Comparison of ENCODE assay signal across 11 cellular contexts in the genomic region with DNA sequence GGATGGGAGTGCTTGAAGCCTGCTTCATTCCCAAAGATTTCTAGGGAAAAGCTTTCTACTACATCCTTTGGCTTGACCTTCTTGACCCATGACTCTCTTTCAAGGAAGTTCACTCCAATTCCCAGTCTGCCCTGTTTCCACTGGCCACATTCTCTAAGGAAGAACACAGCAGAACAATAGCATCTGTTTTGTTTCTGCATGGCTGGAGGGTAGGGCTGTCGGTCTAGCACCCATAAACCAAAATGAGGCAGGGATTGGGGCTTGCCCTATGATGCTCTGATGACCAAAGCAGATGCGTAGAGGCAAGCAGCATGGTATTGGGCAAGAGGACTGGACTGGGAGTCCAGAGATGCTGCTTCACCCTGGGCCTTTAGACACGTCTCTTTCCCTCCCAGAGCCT. TPM values are rescaled to one million over a fixed set of nuclear protein-coding genes. Genes with fewer than 3 reads are reported as not detected.
DNase-seq lines count a peak whose midpoint lies in the region; ATAC-seq and TF ChIP-seq lines count a peak whose summit lies in the region.
"Had no signal": no experiment of that assay in that cellular context is flagged by ENCODE, and none has a peak within 500 bp of the region (broad histone marks: within the 10 kb centered on the region; RNA-seq: fewer than 3 reads in every experiment).

No MANE protein-coding gene starts in this region.

- H3K9me3 ChIP-seq in Caco-2 (no peaks in the 10 kb centered on the region), HUES48 (ENCODE audit: control insufficient read depth, insufficient read depth, low read length) (no peaks in the 10 kb centered on the region), SK-N-SH (no peaks in the 10 kb centered on the region)

- TF ChIP-seq RAD21 in SK-N-SH (IDR thresholded peaks at IDR 0.05; ENCODE audit: low read length): no peak

- 100% methylated on average over 3 of the region's 3 CpGs for WGBS in SK-N-SH (ENCODE audit: low lambda C conversion rate)

- TF ChIP-seq EP300 in SK-N-SH (IDR thresholded peaks at IDR 0.05; ENCODE audit: borderline replicate concordance in 1 of 2, low read depth in 1 of 2, low read length in 1 of 2): no peak

- H3K27ac Mint-ChIP-seq in Caco-2 (ENCODE audit: unreplicated experiment) (no peak overlapping the region), mesothelial cell of epicardium (no peak overlapping the region)

- H3K79me2 ChIP-seq in SK-N-SH (ENCODE audit: insufficient read depth): no peaks in the 10 kb centered on the region

- H3K36me3 Mint-ChIP-seq in Caco-2 (ENCODE audit: insufficient read depth, unreplicated experiment) (peaks cover 34% of the 10 kb centered on the region), mesothelial cell of epicardium (peaks cover 8% of the 10 kb centered on the region)

- peaks cover 17% of the 10 kb centered on the region for H3F3A ChIP-seq in SK-N-SH (replicated peaks; ENCODE audit: insufficient read depth)

- H3K9ac ChIP-seq in HUES48 (ENCODE audit: low read depth, low read length) (no peak overlapping the region), SK-N-SH (no peak overlapping the region)

- peaks cover 7% of the 10 kb centered on the region; the same call in 1 of the 2 replicates for H3K4me1 ChIP-seq in Caco-2
- 0 out of 2 replicates have a peak, but pooled peaks cover 5% of the 10 kb centered on the region for H3K4me1 ChIP-seq in HUES48 (ENCODE audit: control insufficient read depth, insufficient read depth, low read length)
- peaks cover 0 to 5% of the 10 kb centered on the region in 2 experiments; a peak in 1 of 4 replicates for H3K4me1 ChIP-seq in SK-N-SH (ENCODE audit: control insufficient read depth in 1 of 2, insufficient read depth in 2 of 2, low read depth in 1 of 2, low read length in 1 of 2)

- peak overlapping the region; percentile 75 for H3K4me3 Mint-ChIP-seq in Caco-2 (ENCODE audit: unreplicated experiment)
- peak overlapping the region; percentile 24 for H3K4me3 Mint-ChIP-seq in mesothelial cell of epicardium

- H3K36me3 ChIP-seq in Caco-2 (ENCODE audit: control insufficient read depth, insufficient read depth, low read length) (no peaks in the 10 kb centered on the region), HUES48 (ENCODE audit: control insufficient read depth, insufficient read depth, low read length) (peaks cover 20% of the 10 kb centered on the region), SK-N-SH (replicated peaks in 1 of 2; ENCODE audit: control insufficient read depth in 1 of 2, insufficient read depth in 2 of 2, low read length in 1 of 2) (peaks cover 0 to 7% of the 10 kb centered on the region in 2 experiments)

- BruUV-seq in Caco-2 (replicated peaks; lab: Mats Ljungman, UMichigan): TSS peak; percentile 60

- no peak overlapping the region for H3K4me2 ChIP-seq in SK-N-SH

- no peaks in the 10 kb centered on the region for H3K9me2 ChIP-seq in SK-N-SH

- ATAC-seq in HG03342 (IDR thresholded peaks at IDR 0.05; ENCODE audit: unreplicated experiment): no peak

- peaks cover 8% of the 10 kb centered on the region for H3K4me1 Mint-ChIP-seq in Caco-2 (ENCODE audit: low read depth, unreplicated experiment)
- peaks cover 9% of the 10 kb centered on the region for H3K4me1 Mint-ChIP-seq in mesothelial cell of epicardium

- no peaks in the 10 kb centered on the region for H3K27me3 ChIP-seq in Caco-2 (replicated peaks; ENCODE audit: control insufficient read depth, insufficient read depth, low read length)
- no peaks in the 10 kb centered on the region for H3K27me3 ChIP-seq in HUES48 (ENCODE audit: control insufficient read depth, insufficient read depth, low read length)
- H3K27me3 ChIP-seq in SK-N-SH (ENCODE audit: insufficient read depth): no peaks in the 10 kb centered on the region

- POLR2A ChIA-PET in Caco-2 (lab: Charles Lee): no interaction called here
- POLR2A ChIA-PET in SK-N-SH (lab: Yijun Ruan, JAX): no interaction called here

- no peaks in the 10 kb centered on the region for H3K9me3 Mint-ChIP-seq in Caco-2 (ENCODE audit: unreplicated experiment)
- H3K9me3 Mint-ChIP-seq in mesothelial cell of epicardium: no peaks in the 10 kb centered on the region

- DNase-seq in Caco-2 (no peak), cerebellar cortex (ENCODE audit: low spot score) (peak; percentile 61), mesothelial cell of epicardium (ENCODE audit: low spot score in 2 of 2, unreplicated experiment in 2 of 2) (no peak), amygdala (lab: John Stamatoyannopoulos, UW) (no peak), SK-N-SH (no peak)
- DNase-seq in NK-92 treated with Interleukin-12 subunit alpha and Interleukin-12 subunit beta, amount 100 ng/mL, for 24 hours (lab: John Stamatoyannopoulos, UW): no peak
- DNase-seq: activated CD4-positive, alpha-beta T cell treated with anti-CD3 and anti-CD28 coated beads, Interleukin-2, amount 50 U/mL, for 4 hours; NCI-H510A treated with DMSO at 0.1 percent for 48 hours; stimulated activated CD4-positive, alpha-beta T cell treated with anti-CD3 and anti-CD28 coated beads, Interleukin-12 subunit alpha, Interleukin-12 subunit beta, amount 100 ng/mL, for 4 hours had no signal

- H3K27me3 Mint-ChIP-seq in Caco-2 (ENCODE audit: insufficient read depth, unreplicated experiment) (no peaks in the 10 kb centered on the region), mesothelial cell of epicardium (ENCODE audit: low read depth) (no peaks in the 10 kb centered on the region)

- CTCF ChIA-PET in Caco-2 (lab: Charles Lee) (no interaction called here), SK-N-SH (lab: Yijun Ruan, JAX) (no interaction called here)

- H3K27ac ChIP-seq in HUES48 (ENCODE audit: low read depth, low read length): no peak overlapping the region
- H3K27ac ChIP-seq in SK-N-SH (ENCODE audit: low read depth in 2 of 2, low read length in 1 of 2): no peak overlapping the region

- H3K4me3 ChIP-seq in Caco-2 (ENCODE audit: low read depth, low read length): no peak overlapping the region
- H3K4me3 ChIP-seq in HUES48 (ENCODE audit: low read depth, low read length): peak overlapping the region; percentile 68
- H3K4me3 ChIP-seq in SK-N-SH (ENCODE audit: low read depth in 2 of 2, low read length in 1 of 2): no peak overlapping the region

- H4K20me1 ChIP-seq in SK-N-SH (ENCODE audit: insufficient read depth): no peaks in the 10 kb centered on the region

- no peak overlapping the region for H2AFZ ChIP-seq in SK-N-SH (ENCODE audit: low read depth)

- intact Hi-C loops in Caco-2 (cut with micrococcal nuclease; ENCODE audit: unreplicated experiment): no loop called here

- no peak for TF ChIP-seq CTCF in Caco-2 (IDR thresholded peaks at IDR 0.05; ENCODE audit: insufficient read depth in 1 of 2, low read depth in 1 of 2, low read length in 1 of 2, severe bottlenecking in 1 of 2, unreplicated experiment in 1 of 2)
- TF ChIP-seq CTCF in mesothelial cell of epicardium (IDR thresholded peaks at IDR 0.05; ENCODE audit: unreplicated experiment): no peak
- TF ChIP-seq CTCF in SK-N-SH (IDR thresholded peaks at IDR 0.05): no peak

TF ChIP-seq in SK-N-SH, 30 proteins besides CTCF, POLR2A, EP300 and RAD21 (continues in another document):
- no peak for TF ChIP-seq NRF1 (IDR thresholded peaks at IDR 0.05; ENCODE audit: low read depth, low read length)
- TF ChIP-seq RCOR1 (IDR thresholded peaks at IDR 0.05; ENCODE audit: low read length): no peak
- TF ChIP-seq POLR2AphosphoS5 (IDR thresholded peaks at IDR 0.05; ENCODE audit: low read depth, low read length): no peak
- TF ChIP-seq TCF12 (IDR thresholded peaks at IDR 0.05): no peak
- TF ChIP-seq MEF2A (IDR thresholded peaks at IDR 0.05; ENCODE audit: borderline replicate concordance, low read depth): no peak
- no peak for TF ChIP-seq JUND (IDR thresholded peaks at IDR 0.05)
- no peak for TF ChIP-seq EZH2phosphoT487 (IDR thresholded peaks at IDR 0.05; ENCODE audit: borderline replicate concordance, low read depth)
- TF ChIP-seq, protein P1, sequence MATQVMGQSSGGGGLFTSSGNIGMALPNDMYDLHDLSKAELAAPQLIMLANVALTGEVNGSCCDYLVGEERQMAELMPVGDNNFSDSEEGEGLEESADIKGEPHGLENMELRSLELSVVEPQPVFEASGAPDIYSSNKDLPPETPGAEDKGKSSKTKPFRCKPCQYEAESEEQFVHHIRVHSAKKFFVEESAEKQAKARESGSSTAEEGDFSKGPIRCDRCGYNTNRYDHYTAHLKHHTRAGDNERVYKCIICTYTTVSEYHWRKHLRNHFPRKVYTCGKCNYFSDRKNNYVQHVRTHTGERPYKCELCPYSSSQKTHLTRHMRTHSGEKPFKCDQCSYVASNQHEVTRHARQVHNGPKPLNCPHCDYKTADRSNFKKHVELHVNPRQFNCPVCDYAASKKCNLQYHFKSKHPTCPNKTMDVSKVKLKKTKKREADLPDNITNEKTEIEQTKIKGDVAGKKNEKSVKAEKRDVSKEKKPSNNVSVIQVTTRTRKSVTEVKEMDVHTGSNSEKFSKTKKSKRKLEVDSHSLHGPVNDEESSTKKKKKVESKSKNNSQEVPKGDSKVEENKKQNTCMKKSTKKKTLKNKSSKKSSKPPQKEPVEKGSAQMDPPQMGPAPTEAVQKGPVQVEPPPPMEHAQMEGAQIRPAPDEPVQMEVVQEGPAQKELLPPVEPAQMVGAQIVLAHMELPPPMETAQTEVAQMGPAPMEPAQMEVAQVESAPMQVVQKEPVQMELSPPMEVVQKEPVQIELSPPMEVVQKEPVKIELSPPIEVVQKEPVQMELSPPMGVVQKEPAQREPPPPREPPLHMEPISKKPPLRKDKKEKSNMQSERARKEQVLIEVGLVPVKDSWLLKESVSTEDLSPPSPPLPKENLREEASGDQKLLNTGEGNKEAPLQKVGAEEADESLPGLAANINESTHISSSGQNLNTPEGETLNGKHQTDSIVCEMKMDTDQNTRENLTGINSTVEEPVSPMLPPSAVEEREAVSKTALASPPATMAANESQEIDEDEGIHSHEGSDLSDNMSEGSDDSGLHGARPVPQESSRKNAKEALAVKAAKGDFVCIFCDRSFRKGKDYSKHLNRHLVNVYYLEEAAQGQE (IDR thresholded peaks at IDR 0.05; ENCODE audit: low read depth, low read length): no peak
- TF ChIP-seq FOSL2 (IDR thresholded peaks at IDR 0.05; ENCODE audit: borderline replicate concordance, low read depth): no peak
- no peak for TF ChIP-seq GATA2 (CRISPR knock-in tag; IDR thresholded peaks at IDR 0.05)

RNA-seq across cellular contexts. Expression of gene GOLGA2, which starts 24.1 kb away (rescaled TPM):
- total RNA-seq in Caco-2 (2022): 97.7 and 102 TPM in 2 replicates
- 177 to 195 TPM (median 186 TPM) in 3 replicates for total RNA-seq in mesothelial cell of epicardium
- 103 and 120 TPM in 2 replicates for polyA plus RNA-seq in SK-N-SH (2012; rRNA removed)
- polyA plus RNA-seq in SK-N-SH (2012; cell fraction: cytosol; rRNA removed): 84.7 and 98.3 TPM in 2 replicates
- polyA plus RNA-seq in SK-N-SH (2012; cell fraction: nucleus; rRNA removed): 156 and 170 TPM in 2 replicates

RNA-seq across cellular contexts. Expression of gene SWI5, which starts 24.4 kb away (rescaled TPM):
- 18.0 and 19.8 TPM in 2 replicates for total RNA-seq in Caco-2 (2022)
- total RNA-seq in mesothelial cell of epicardium: 24.1 to 26.0 TPM (median 24.3 TPM) in 3 replicates
- 84.1 and 89.7 TPM in 2 replicates for polyA plus RNA-seq in SK-N-SH (2012; rRNA removed)
- 63.4 and 76.6 TPM in 2 replicates for polyA plus RNA-seq in SK-N-SH (2012; cell fraction: cytosol; rRNA removed)
- 27.7 and 32.2 TPM in 2 replicates for polyA plus RNA-seq in SK-N-SH (2012; cell fraction: nucleus; rRNA removed)

RNA-seq across cellular contexts. Expression of gene DNM1, which starts 48.5 kb away (rescaled TPM):
- total RNA-seq in Caco-2 (2022) (3.9 and 5.2 TPM in 2 replicates), mesothelial cell of epicardium (86.8 to 98.6 TPM (median 89.2 TPM) in 3 replicates)
- 31.0 and 35.7 TPM in 2 replicates for polyA plus RNA-seq in SK-N-SH (2012; rRNA removed)
- polyA plus RNA-seq in SK-N-SH (2012; cell fraction: cytosol; rRNA removed): 10.3 and 15.7 TPM in 2 replicates
- 167 and 203 TPM in 2 replicates for polyA plus RNA-seq in SK-N-SH (2012; cell fraction: nucleus; rRNA removed)

Comparison
In these comparisons a context has a peak if more than half of its experiments do, and no peak if none do; other contexts are left out.
1. RNA of gene DNM1, which starts 48.5 kb away (total RNA-seq): 86.8 to 98.6 TPM in mesothelial cell of epicardium; 3.9 to 5.2 TPM in Caco-2; every median in the first group is over 10 times any median in the second.